ENCODE assay signal across 8 cellular contexts in the genomic region with DNA sequence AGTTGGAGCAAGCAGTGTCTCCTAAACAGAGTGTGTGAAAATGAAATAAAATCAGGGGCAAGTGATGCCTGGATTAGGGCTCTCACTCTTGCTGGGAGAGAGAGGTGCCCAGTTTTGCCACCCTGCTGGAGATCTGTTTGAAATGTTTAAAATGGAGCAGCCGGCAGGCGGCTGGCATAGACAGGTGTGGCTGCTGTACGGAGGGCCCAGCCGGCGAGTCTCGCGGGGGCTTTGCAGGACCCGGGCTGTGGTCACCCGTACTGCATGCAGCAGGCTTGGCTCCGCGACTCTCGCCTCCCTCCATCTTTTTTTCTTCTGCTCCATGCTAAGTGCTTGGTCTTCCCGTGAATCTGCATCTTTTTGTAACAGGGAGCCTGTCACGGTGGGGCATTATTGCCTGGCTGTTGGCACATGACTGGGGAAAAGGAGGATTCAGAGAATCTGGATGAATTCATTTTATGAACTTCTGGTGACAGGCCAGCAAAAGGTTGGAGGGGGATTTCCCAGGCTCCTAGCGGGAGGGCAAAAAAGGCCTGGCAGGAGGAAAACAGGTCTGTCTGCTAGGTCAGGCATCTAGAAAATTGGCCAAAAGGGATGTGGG. TPM values are rescaled to one million over a fixed set of nuclear protein-coding genes. Genes with fewer than 3 reads are reported as not detected.
DNase-seq lines count a peak whose midpoint lies in the region; ATAC-seq and TF ChIP-seq lines count a peak whose summit lies in the region.

No MANE protein-coding gene starts in this region.

- H3K9ac ChIP-seq in rectal smooth muscle tissue (ENCODE audit: low read length) = no peak overlapping the region

- DNase-seq in T-helper 1 cell (no peak), head of caudate nucleus (peak in 32 of 42 donors; percentile 8 to 58 (median 33)), omental fat pad (ENCODE audit: low spot score) (no peak)

- no peak; the same call in 1 of the 2 replicates for TF ChIP-seq CTCF in WI38 (IDR thresholded peaks at IDR 0.05; ENCODE audit: low read depth, low read length)
- TF ChIP-seq CTCF in omental fat pad (IDR thresholded peaks at IDR 0.05) = no peak

- peaks cover 28% of the 10 kb centered on the region for H3K36me3 Mint-ChIP-seq in T-helper 1 cell treated with Interleukin-12 subunit alpha and Interleukin-12 subunit beta and Interleukin-4 antibody, amounts not matched to agents 30 μg/mL and 1 μg/mL, for 36 hours (ENCODE audit: low read depth)

- intact Hi-C loops in head of caudate nucleus (cut with DNase I) = loop anchor here (10.0 kb wide), 1 partner anchor 64 kb away; no protein-coding TSS in a partner anchor

- peak overlapping the region; percentile 90 for H3K4me3 Mint-ChIP-seq in T-helper 1 cell treated with Interleukin-12 subunit alpha and Interleukin-12 subunit beta and Interleukin-4 antibody, amounts not matched to agents 30 μg/mL and 1 μg/mL, for 36 hours

- no peaks in the 10 kb centered on the region for H3K9me3 Mint-ChIP-seq in T-helper 1 cell treated with Interleukin-12 subunit alpha and Interleukin-12 subunit beta and Interleukin-4 antibody, amounts not matched to agents 30 μg/mL and 1 μg/mL, for 36 hours

- H3K4me1 ChIP-seq in rectal smooth muscle tissue (ENCODE audit: control insufficient read depth, insufficient read depth, low read length) = no peaks in the 10 kb centered on the region

- H3K4me3 ChIP-seq in WI38 (ENCODE audit: low read depth, low read length) (peak overlapping the region; percentile 84), rectal smooth muscle tissue (ENCODE audit: low read length) (peak overlapping the region; percentile 79)

- peak overlapping the region; percentile 80 for H3K27ac Mint-ChIP-seq in T-helper 1 cell treated with Interleukin-12 subunit alpha and Interleukin-12 subunit beta and Interleukin-4 antibody, amounts not matched to agents 30 μg/mL and 1 μg/mL, for 36 hours

- peak overlapping the region; percentile 1 for H3K27ac ChIP-seq in rectal smooth muscle tissue (ENCODE audit: low read depth, low read length)

- peaks cover 39% of the 10 kb centered on the region for H3K4me1 Mint-ChIP-seq in T-helper 1 cell treated with Interleukin-12 subunit alpha and Interleukin-12 subunit beta and Interleukin-4 antibody, amounts not matched to agents 30 μg/mL and 1 μg/mL, for 36 hours (ENCODE audit: low read depth)

- ATAC-seq in omental fat pad (ENCODE audit: low FRiP score) (no peak), GM21825 (IDR thresholded peaks at IDR 0.05; ENCODE audit: unreplicated experiment) (no peak), GM19463 (IDR thresholded peaks at IDR 0.05; ENCODE audit: unreplicated experiment) (no peak)

- no peaks in the 10 kb centered on the region for H3K36me3 ChIP-seq in rectal smooth muscle tissue (ENCODE audit: control insufficient read depth, insufficient read depth, low read length)

- peaks cover 9% of the 10 kb centered on the region for H3K27me3 Mint-ChIP-seq in T-helper 1 cell treated with Interleukin-12 subunit alpha and Interleukin-12 subunit beta and Interleukin-4 antibody, amounts not matched to agents 30 μg/mL and 1 μg/mL, for 36 hours (ENCODE audit: low read depth)

- H3K27me3 ChIP-seq in rectal smooth muscle tissue (ENCODE audit: control insufficient read depth, insufficient read depth, low read length) = no peaks in the 10 kb centered on the region

RNA-seq across cellular contexts. Expression of a gene that starts 1.8 kb away (rescaled TPM):
- total RNA-seq in omental fat pad = 10 to 100 TPM in 3 of 4 donors, 1 to 10 TPM in 1; 7.5 to 20.7 (median 15.1) TPM

RNA-seq across cellular contexts. Expression of a gene that starts 15.7 kb away (rescaled TPM):
- total RNA-seq in omental fat pad = 10 to 100 TPM; 16.3 to 30.6 (median 21.8) TPM

Comparison
In these comparisons a context has a peak if more than half of its experiments do, and no peak if none do; other contexts are left out.
1. DNase-seq: peak in head of caudate nucleus (32 of 42); none in T-helper 1 cell (0 of 5) and omental fat pad (single experiment).